Comparison of ENCODE assay signal across 9 cellular contexts in the genomic region with DNA sequence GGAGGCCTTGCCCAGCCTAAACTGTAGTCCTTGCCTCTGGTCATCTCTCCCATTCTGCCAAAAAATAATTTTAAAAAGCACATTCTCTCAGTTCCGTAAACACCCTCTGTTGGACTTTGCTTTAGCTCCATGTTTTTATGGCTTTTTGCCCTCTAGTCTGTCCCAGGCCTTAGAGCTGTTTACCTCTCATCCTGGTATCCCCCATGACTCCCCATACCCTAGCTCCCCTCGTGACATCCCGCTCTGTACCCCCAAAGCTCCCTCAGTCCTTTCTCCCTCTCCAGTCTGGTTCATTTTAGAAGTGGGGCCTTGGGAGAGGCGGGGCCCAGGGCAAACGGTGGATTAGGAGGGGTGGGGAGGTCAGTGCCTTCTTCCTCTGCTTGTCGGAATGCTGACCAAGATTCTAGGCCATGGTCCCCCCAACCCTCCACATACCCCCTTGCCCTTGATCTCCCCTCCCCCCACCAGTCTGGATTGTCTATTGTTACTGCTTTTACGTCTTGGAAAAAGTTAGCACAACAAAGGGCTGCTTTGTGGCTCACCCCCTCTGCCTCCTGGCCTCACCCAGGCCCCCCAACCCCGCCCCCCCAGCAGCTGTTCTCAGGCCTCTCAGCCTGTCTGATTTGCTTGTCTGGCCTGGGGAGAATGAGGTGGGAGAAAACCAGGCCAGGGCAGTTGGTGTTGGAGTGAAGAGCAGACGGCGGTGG. TPM values are rescaled to one million over a fixed set of nuclear protein-coding genes. Genes with fewer than 3 reads are reported as not detected.
A peak's percentile ranks its signal among the peaks of the same experiment; 100 is the strongest.
DNase-seq lines count a peak whose midpoint lies in the region; ATAC-seq and TF ChIP-seq lines count a peak whose summit lies in the region.
"Had no signal": no experiment of that assay in that cellular context is flagged by ENCODE, and none has a peak within 500 bp of the region (broad histone marks: within the 10 kb centered on the region; RNA-seq: fewer than 3 reads in every experiment).

No MANE protein-coding gene starts in this region.

- DNase-seq in activated T-cell treated with anti-CD3 and anti-CD28 coated beads, Interleukin-2, amount 50 U/mL, for 1 hour, result peak; percentile 19
- DNase-seq in activated T-cell treated with anti-CD3 and anti-CD28 coated beads, Interleukin-2, amount 50 U/mL, for 48 hours, result no peak
- DNase-seq in transverse colon, result no peak
- DNase-seq in MV-4-11 (lab: John Stamatoyannopoulos, UW), result no peak

- no peaks in the 10 kb centered on the region for H3K27me3 Mint-ChIP-seq in dendritic cell treated with granulocyte-macrophage colony-stimulating factor and Interleukin-4, amounts not matched to agents 40 ng/mL and 50 ng/mL, for 4 days

- TF ChIP-seq CTCF in transverse colon (IDR thresholded peaks at IDR 0.05), result no peak

- 35 to 40% methylated on average over 3 to 10 of the region's 10 CpGs for WGBS in transverse colon (ENCODE audit: low coverage in 1 of 2), 2 donors

- intact Hi-C loops in dendritic cell treated with granulocyte-macrophage colony-stimulating factor and Interleukin-4, amounts not matched to agents 40 ng/mL and 50 ng/mL, for 4 days (cut with micrococcal nuclease), result no loop called here
- intact Hi-C loops in transverse colon (cut with DNase I; ENCODE audit: low total_unique reads), result no loop called here

- in situ Hi-C loops in transverse colon (cut with MboI; ENCODE audit: low pct_ligation_motif_present in 1 of 4, low pct_unique_long_range_greater_than_20kb in 1 of 4, low sequenced_read_pairs in 3 of 4), result no loop called here

- H3K27me3 ChIP-seq in muscle layer of colon (ENCODE audit: control insufficient read depth in 1 of 2, insufficient read depth in 2 of 2, low read length in 2 of 2) (no peaks in the 10 kb centered on the region), transverse colon (no peaks in the 10 kb centered on the region)

- peak overlapping the region; percentile 76 for H3K4me3 Mint-ChIP-seq in dendritic cell treated with granulocyte-macrophage colony-stimulating factor and Interleukin-4, amounts not matched to agents 40 ng/mL and 50 ng/mL, for 4 days

- H3K4me1 ChIP-seq in muscle layer of colon (ENCODE audit: insufficient read depth, low read length) (peaks cover 79% of the 10 kb centered on the region), transverse colon (peaks cover 55 to 82% (median 72%) of the 10 kb centered on the region in 4 donors)

- no peaks in the 10 kb centered on the region for H3K9me3 ChIP-seq in muscle layer of colon (ENCODE audit: low read length)
- no peaks in the 10 kb centered on the region for H3K9me3 ChIP-seq in transverse colon

- H3K36me3 ChIP-seq in muscle layer of colon (ENCODE audit: insufficient read depth, low read length) (peaks cover 12% of the 10 kb centered on the region), transverse colon (no peaks in the 10 kb centered on the region)

- no peaks in the 10 kb centered on the region for H3K9me3 Mint-ChIP-seq in dendritic cell treated with granulocyte-macrophage colony-stimulating factor and Interleukin-4, amounts not matched to agents 40 ng/mL and 50 ng/mL, for 4 days

- TF ChIP-seq EP300 in transverse colon (IDR thresholded peaks at IDR 0.05; ENCODE audit: low read depth), result no peak

- H3K4me1 Mint-ChIP-seq in dendritic cell treated with granulocyte-macrophage colony-stimulating factor and Interleukin-4, amounts not matched to agents 40 ng/mL and 50 ng/mL, for 4 days (ENCODE audit: low read depth), result peaks cover 89% of the 10 kb centered on the region

- H3K9ac ChIP-seq in muscle layer of colon (ENCODE audit: low read length), result no peak overlapping the region

- H3K27ac ChIP-seq in muscle layer of colon (ENCODE audit: low read depth, low read length) (peak overlapping the region; percentile 96), transverse colon (peak overlapping the region; percentile 94 to 95 (median 95))
- H3K27ac ChIP-seq: C4-2B had no signal

- H3K4me3 ChIP-seq in muscle layer of colon (ENCODE audit: low read depth in 1 of 2, low read length in 2 of 2), result peak overlapping the region; percentile 51 to 83
- peak overlapping the region in 3 of 4 donors; percentile 72 to 89 (median 83) for H3K4me3 ChIP-seq in transverse colon

- no peak for TF ChIP-seq POLR2A in transverse colon (IDR thresholded peaks at IDR 0.05)

- H3K36me3 Mint-ChIP-seq in dendritic cell treated with granulocyte-macrophage colony-stimulating factor and Interleukin-4, amounts not matched to agents 40 ng/mL and 50 ng/mL, for 4 days (ENCODE audit: low read depth), result peaks cover 94% of the 10 kb centered on the region

- H3K27ac Mint-ChIP-seq in dendritic cell treated with granulocyte-macrophage colony-stimulating factor and Interleukin-4, amounts not matched to agents 40 ng/mL and 50 ng/mL, for 4 days, result peak overlapping the region; percentile 91

- ATAC-seq in GM21423 (IDR thresholded peaks at IDR 0.05; ENCODE audit: unreplicated experiment), result no peak
- no peak for ATAC-seq in GM19455 (IDR thresholded peaks at IDR 0.05; ENCODE audit: unreplicated experiment)

RNA-seq across cellular contexts. Expression of a gene that starts 18.3 kb away (rescaled TPM):
- not detected for total RNA-seq in transverse colon

RNA-seq across cellular contexts. Expression of a gene that starts 37.2 kb away (rescaled TPM):
- total RNA-seq in transverse colon, result 100 to 1,000 TPM in 1 of 4 donors, 10 to 100 TPM in 3; 23.5 to 110 (median 49.1) TPM

RNA-seq across cellular contexts. Expression of a gene that starts 58.5 kb away (rescaled TPM):
- 1 to 10 TPM in 3 of 4 donors, not detected in 1; 1.6 to 3.2 (median 2.4) TPM for total RNA-seq in transverse colon
